In the genomic region with DNA sequence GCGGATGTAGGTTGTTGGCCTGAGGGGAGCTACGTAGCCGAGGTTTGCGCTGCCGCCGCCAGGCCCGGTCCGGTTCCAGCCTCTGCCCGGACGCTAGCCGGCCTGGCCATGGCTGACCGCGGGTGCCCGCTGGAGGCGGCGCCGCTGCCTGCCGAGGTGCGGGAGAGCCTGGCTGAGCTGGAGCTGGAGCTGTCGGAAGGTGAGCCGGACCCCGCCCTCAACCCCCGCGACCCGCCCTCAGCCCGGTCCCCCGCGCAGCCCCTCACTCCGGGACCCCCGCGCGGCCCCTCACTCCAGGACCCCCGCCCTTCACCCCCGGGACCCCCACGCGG, we compare ENCODE assay signal across 8 cellular contexts. TPM values are rescaled to one million over a fixed set of nuclear protein-coding genes. Genes with fewer than 3 reads are reported as not detected.
A peak's percentile ranks its signal among the peaks of the same experiment; 100 is the strongest.
DNase-seq lines count a peak whose midpoint lies in the region; ATAC-seq, FAIRE-seq and TF ChIP-seq lines count a peak whose summit lies in the region.

No MANE protein-coding gene starts in this region.

- peak; percentile 80; the same call in 1 of the 2 replicates for TF ChIP-seq POLR2A in GM12878 (IDR thresholded peaks at IDR 0.05; ENCODE audit: low read depth, low read length)
- peak in 1 of 4 donors; percentile 56 for TF ChIP-seq POLR2A in upper lobe of left lung (IDR thresholded peaks at IDR 0.05)

- H4K20me1 ChIP-seq in GM12878 (ENCODE audit: control insufficient read depth, insufficient read depth): no peaks in the 10 kb centered on the region

- 2% methylated on average over 15 of the region's 36 CpGs for whole genome bisulfite sequencing in GM12878 (ENCODE audit: insufficient coverage, insufficient replicate concordance, low lambda C conversion rate, missing lambda C conversion rate)
- 3% methylated on average over 18 of the region's 36 CpGs; no CpG with 5 or more reads in 1 of the 2 donors for WGBS in upper lobe of left lung, 2 donors

- H3K27me3 ChIP-seq in GM12878 (replicated peaks in 1 of 2; ENCODE audit: control insufficient read depth in 2 of 2, insufficient read depth in 2 of 2, low read length in 1 of 2) (no peaks in the 10 kb centered on the region), lower lobe of right lung (ENCODE audit: low read depth) (no peaks in the 10 kb centered on the region), upper lobe of left lung (no peaks in the 10 kb centered on the region)

- H2AFZ ChIP-seq in GM12878 (ENCODE audit: control insufficient read depth, low read depth, low read length): peak overlapping the region; percentile 86

- H3K79me2 ChIP-seq in GM12878 (ENCODE audit: control insufficient read depth, insufficient read depth, low read length): peaks cover 49% of the 10 kb centered on the region

- H3K27ac ChIP-seq in GM12878 (ENCODE audit: control insufficient read depth, insufficient read depth) (peak overlapping the region; percentile 69), lower lobe of right lung (peak overlapping the region; percentile 94), upper lobe of left lung (peak overlapping the region; percentile 88 to 93 (median 92))

- H3K4me1 ChIP-seq in GM12878 (ENCODE audit: control insufficient read depth, insufficient read depth, low read length) (no peaks in the 10 kb centered on the region), lower lobe of right lung (peaks cover 43% of the 10 kb centered on the region), upper lobe of left lung (peaks cover 17 to 48% (median 31%) of the 10 kb centered on the region in 4 donors)

- RAD21 ChIA-PET in GM12878 (lab: Charles Lee; ENCODE audit: unreplicated experiment): interaction anchor here (1.1 to 1.5 kb wide), 4 partner anchors 46 to 315 kb away, joined by 3 to 5 read pairs (median 3); a partner anchor contains a TSS

- in situ Hi-C loops in GM12878 (cut with MboI): no loop called here

- CTCF ChIA-PET in GM12878 (lab: Yijun Ruan, JAX): interaction anchor here (1.0 kb wide), 1 partner anchor 202 kb away, joined by 3 read pairs; no protein-coding TSS in a partner anchor

- intact Hi-C loops in GM12878 (cut with micrococcal nuclease; ENCODE audit: unreplicated experiment): loop anchor here (2.0 to 5.0 kb wide), 2 partner anchors 46 to 137 kb away; a partner anchor contains a TSS
- intact Hi-C loops in lower lobe of right lung (cut with DNase I): no loop called here

- TF ChIP-seq CTCF in GM12878 (IDR thresholded peaks at IDR 0.05 in 2 of 3, conservative IDR thresholded peaks at IDR 0.05 in 1 of 3; ENCODE audit: control insufficient read depth in 2 of 3, extremely low read depth in 1 of 3, insufficient read depth in 1 of 3, low read depth in 3 of 3, low read length in 3 of 3) (no peak), lower lobe of right lung (IDR thresholded peaks at IDR 0.05) (no peak), upper lobe of left lung (IDR thresholded peaks at IDR 0.05) (peak in 1 of 6 experiments; percentile 45)

- FAIRE-seq in GM12878 (lab: Jason Lieb, UNC) (no peak), RCC 7860 (lab: Jason Lieb, UNC) (no peak)

- no peak overlapping the region for H3K4me2 ChIP-seq in GM12878 (ENCODE audit: control insufficient read depth, insufficient read depth)

- H3K9me3 ChIP-seq in GM12878 (replicated peaks; ENCODE audit: control insufficient read depth, insufficient read depth, low read length): no peaks in the 10 kb centered on the region
- H3K9me3 ChIP-seq in lower lobe of right lung: no peaks in the 10 kb centered on the region
- H3K9me3 ChIP-seq in upper lobe of left lung: no peaks in the 10 kb centered on the region

- H3K36me3 ChIP-seq in GM12878 (ENCODE audit: control insufficient read depth in 2 of 2, insufficient read depth in 2 of 2, low read length in 1 of 2) (peaks cover 0 to 10% of the 10 kb centered on the region in 2 experiments; a peak in 2 of 4 replicates), lower lobe of right lung (peaks cover 5% of the 10 kb centered on the region), upper lobe of left lung (peaks cover 0 to 7% (median 2%) of the 10 kb centered on the region in 4 donors)

- SMC1A ChIA-PET in GM12878 (lab: Charles Lee; ENCODE audit: uncharacterized antibody, unreplicated experiment): interaction anchor here (1.2 to 4.4 kb wide), 5 partner anchors 13 to 180 kb away, joined by 3 to 16 read pairs (median 6); a partner anchor contains a TSS

- peak; percentile 14 for DNase-seq in activated gamma-delta T cell treated with anti-CD3 and anti-CD28 coated beads, Interleukin-2, amount 50 U/mL, for 16 hours (ENCODE audit: low read depth)
- no peak for DNase-seq in activated gamma-delta T cell (lab: John Stamatoyannopoulos, UW)
- no peak for DNase-seq in GM12878 (ENCODE audit: low read depth, low spot score)
- no peak for DNase-seq in lower lobe of right lung
- no peak for DNase-seq in upper lobe of left lung
- no peak for DNase-seq in AG08395 (ENCODE audit: low spot score)
- no peak for DNase-seq in SHP77 (lab: John Stamatoyannopoulos, UW)
- DNase-seq in RCC 7860 (ENCODE audit: low spot score): no peak

- H3K4me3 ChIP-seq in GM12878 (peak overlapping the region; percentile 87), lower lobe of right lung (peak overlapping the region; percentile 95), upper lobe of left lung (peak overlapping the region; percentile 78 to 89 (median 80))

- POLR2A ChIA-PET in GM12878 (lab: Charles Lee): interaction anchor here (1.4 to 2.1 kb wide), 3 partner anchors 46 to 175 kb away, joined by 3 to 7 read pairs (median 6); a partner anchor contains a TSS

- H3K9ac ChIP-seq in GM12878 (ENCODE audit: control insufficient read depth, insufficient read depth, low read length): peak overlapping the region; percentile 77

- TF ChIP-seq EP300 in GM12878 (IDR thresholded peaks at IDR 0.05; ENCODE audit: borderline replicate concordance in 1 of 2, control insufficient read depth in 1 of 2, low read depth in 2 of 2, low read length in 2 of 2): no peak
- no peak for TF ChIP-seq EP300 in upper lobe of left lung (IDR thresholded peaks at IDR 0.05)

- no TSS peak for BruUV-seq in GM12878 (replicated peaks; lab: Mats Ljungman, UMichigan)

- no peak for TF ChIP-seq RAD21 in GM12878 (IDR thresholded peaks at IDR 0.05; ENCODE audit: insufficient read depth, low read depth, low read length)

- ATAC-seq in GM12878: no peak
- no peak for ATAC-seq in lower lobe of right lung
- no peak for ATAC-seq in upper lobe of left lung (ENCODE audit: low FRiP score in 2 of 2)

TF ChIP-seq in GM12878, 131 proteins besides CTCF, POLR2A, EP300 and RAD21 (continues in another document):
- TF ChIP-seq, protein P1, sequence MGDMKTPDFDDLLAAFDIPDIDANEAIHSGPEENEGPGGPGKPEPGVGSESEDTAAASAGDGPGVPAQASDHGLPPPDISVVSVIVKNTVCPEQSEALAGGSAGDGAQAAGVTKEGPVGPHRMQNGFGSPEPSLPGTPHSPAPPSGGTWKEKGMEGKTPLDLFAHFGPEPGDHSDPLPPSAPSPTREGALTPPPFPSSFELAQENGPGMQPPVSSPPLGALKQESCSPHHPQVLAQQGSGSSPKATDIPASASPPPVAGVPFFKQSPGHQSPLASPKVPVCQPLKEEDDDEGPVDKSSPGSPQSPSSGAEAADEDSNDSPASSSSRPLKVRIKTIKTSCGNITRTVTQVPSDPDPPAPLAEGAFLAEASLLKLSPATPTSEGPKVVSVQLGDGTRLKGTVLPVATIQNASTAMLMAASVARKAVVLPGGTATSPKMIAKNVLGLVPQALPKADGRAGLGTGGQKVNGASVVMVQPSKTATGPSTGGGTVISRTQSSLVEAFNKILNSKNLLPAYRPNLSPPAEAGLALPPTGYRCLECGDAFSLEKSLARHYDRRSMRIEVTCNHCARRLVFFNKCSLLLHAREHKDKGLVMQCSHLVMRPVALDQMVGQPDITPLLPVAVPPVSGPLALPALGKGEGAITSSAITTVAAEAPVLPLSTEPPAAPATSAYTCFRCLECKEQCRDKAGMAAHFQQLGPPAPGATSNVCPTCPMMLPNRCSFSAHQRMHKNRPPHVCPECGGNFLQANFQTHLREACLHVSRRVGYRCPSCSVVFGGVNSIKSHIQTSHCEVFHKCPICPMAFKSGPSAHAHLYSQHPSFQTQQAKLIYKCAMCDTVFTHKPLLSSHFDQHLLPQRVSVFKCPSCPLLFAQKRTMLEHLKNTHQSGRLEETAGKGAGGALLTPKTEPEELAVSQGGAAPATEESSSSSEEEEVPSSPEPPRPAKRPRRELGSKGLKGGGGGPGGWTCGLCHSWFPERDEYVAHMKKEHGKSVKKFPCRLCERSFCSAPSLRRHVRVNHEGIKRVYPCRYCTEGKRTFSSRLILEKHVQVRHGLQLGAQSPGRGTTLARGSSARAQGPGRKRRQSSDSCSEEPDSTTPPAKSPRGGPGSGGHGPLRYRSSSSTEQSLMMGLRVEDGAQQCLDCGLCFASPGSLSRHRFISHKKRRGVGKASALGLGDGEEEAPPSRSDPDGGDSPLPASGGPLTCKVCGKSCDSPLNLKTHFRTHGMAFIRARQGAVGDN (IDR thresholded peaks at IDR 0.05): 0 out of 2 replicates have a peak, but pooled peaks have one; percentile 9
- peak; percentile 7; the same call in 1 of the 2 replicates for TF ChIP-seq GATAD2B (conservative IDR thresholded peaks at IDR 0.05; ENCODE audit: low read depth)

RNA-seq across cellular contexts. Expression of a gene that starts 0.3 kb away (rescaled TPM):
- total RNA-seq in GM12878 (2013; cell fraction: nucleolus; rRNA removed): 193 and 219 TPM in 2 replicates
- total RNA-seq in GM12878 (2014; rRNA removed) (10.5 and 11.2 TPM in 2 replicates), GM12878 (2014; rRNA removed; fragmentation: Illumina TruSeq; extraction: Trizol) (9.5 and 10.1 TPM in 2 replicates), GM12878 (2021) (16.8 and 21.1 TPM in 2 replicates), lower lobe of right lung (41.0 TPM), upper lobe of left lung (100 to 1,000 TPM in 1 of 6 donors, 10 to 100 TPM in 5; 22.6 to 144 (median 43.0) TPM)
- 9.7 TPM for polyA plus RNA-seq in GM12878 (2011; ENCODE audit: low read depth)
- polyA plus RNA-seq in GM12878 (2011; rRNA removed) (23.3 and 25.5 TPM in 2 replicates), GM12878 (2014; fragmentation: Illumina TruSeq; extraction: Trizol) (10.7 and 13.2 TPM in 2 replicates), GM12878 (2014; fragmentation: Nextera tagmentation; extraction: Ambion mirVana) (1 to 10 TPM; 1.7 to 3.4 TPM), GM12878 (2014; rRNA removed) (17.0 and 20.4 TPM in 2 replicates), GM12878 (2016; fragmentation: Nextera tagmentation; extraction: Ambion mirVana) (10 to 100 TPM; 11.2 to 14.2 TPM)
- 15.5 and 21.6 TPM in 2 replicates for polyA plus RNA-seq in GM12878 (2011; cell fraction: cytosol; rRNA removed)
- 108 and 127 TPM in 2 replicates for polyA plus RNA-seq in GM12878 (2011; cell fraction: nucleus; rRNA removed)
- 12.8 and 17.1 TPM in 2 replicates for polyA plus RNA-seq in GM12878 (2012)
- 34.2 and 43.2 TPM in 2 replicates for polyA minus RNA-seq in GM12878 (2011; rRNA and poly(A)+ RNA removed)
- 9.0 and 11.2 TPM in 2 replicates for polyA minus RNA-seq in GM12878 (2011; cell fraction: cytosol; rRNA and poly(A)+ RNA removed)
- polyA minus RNA-seq in GM12878 (2011; cell fraction: nucleus; rRNA and poly(A)+ RNA removed): 48.4 and 77.5 TPM in 2 replicates
